1 cellular context compared by ENCODE assay signal in genomic region chr9:137243626-137244485, GRCh38.
TF ChIP-seq lines count a peak whose summit lies in the region.

No MANE protein-coding gene starts in this region.

TF ChIP-seq in HepG2, 621 proteins besides CTCF, POLR2A, EP300 and RAD21 (continued from another document):
- TF ChIP-seq, protein P1, sequence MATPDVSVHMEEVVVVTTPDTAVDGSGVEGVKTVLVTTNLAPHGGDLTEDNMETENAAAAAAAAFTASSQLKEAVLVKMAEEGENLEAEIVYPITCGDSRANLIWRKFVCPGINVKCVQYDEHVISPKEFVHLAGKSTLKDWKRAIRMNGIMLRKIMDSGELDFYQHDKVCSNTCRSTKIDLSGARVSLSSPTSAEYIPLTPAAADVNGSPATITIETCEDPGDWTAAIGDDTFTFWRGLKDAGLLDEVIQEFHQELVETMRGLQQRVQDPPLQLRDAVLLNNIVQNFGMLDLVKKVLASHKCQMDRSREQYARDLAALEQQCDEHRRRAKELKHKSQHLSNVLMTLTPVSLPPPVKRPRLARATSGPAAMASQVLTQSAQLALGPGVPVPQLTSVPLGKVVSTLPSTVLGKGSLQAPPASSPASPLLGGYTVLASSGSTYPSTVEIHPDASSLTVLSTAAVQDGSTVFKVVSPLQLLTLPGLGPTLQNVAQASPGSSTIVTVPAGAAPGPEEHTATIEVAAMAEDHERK (CRISPR knock-in tag; IDR thresholded peaks at IDR 0.05; ENCODE audit: low read depth): no peak
- TF ChIP-seq ZNF740 (CRISPR knock-in tag; IDR thresholded peaks at IDR 0.05) (0 out of 2 replicates have a peak, but pooled peaks have one; percentile 20), ZSCAN30 (CRISPR knock-in tag; IDR thresholded peaks at IDR 0.05) (0 out of 2 replicates have a peak, but pooled peaks have one; percentile 70), ZNF749 (CRISPR knock-in tag; IDR thresholded peaks at IDR 0.05; ENCODE audit: borderline replicate concordance) (no peak), ZNF737 (CRISPR knock-in tag; IDR thresholded peaks at IDR 0.05; ENCODE audit: borderline replicate concordance) (no peak), HOXA7 (CRISPR knock-in tag; IDR thresholded peaks at IDR 0.05) (0 out of 2 replicates have a peak, but pooled peaks have one; percentile 65), U2AF1 (optimal IDR thresholded peaks at IDR 0.05; ENCODE audit: low read depth, low read length) (no peak), ZNF512B (CRISPR knock-in tag; IDR thresholded peaks at IDR 0.05; ENCODE audit: borderline replicate concordance) (0 out of 2 replicates have a peak, but pooled peaks have one; percentile 6), IRX3 (CRISPR knock-in tag; IDR thresholded peaks at IDR 0.05; ENCODE audit: borderline replicate concordance, low read depth) (0 out of 2 replicates have a peak, but pooled peaks have one; percentile 52), ZKSCAN1 (IDR thresholded peaks at IDR 0.05; ENCODE audit: low read length) (0 out of 2 replicates have a peak, but pooled peaks have one; percentile 34), ZNF589 (CRISPR knock-in tag; conservative IDR thresholded peaks at IDR 0.05) (0 out of 2 replicates have a peak, but pooled peaks have one; percentile 36), MYC (CRISPR knock-in tag; IDR thresholded peaks at IDR 0.05; ENCODE audit: borderline replicate concordance) (peak; percentile 46; the same call in 1 of the 2 replicates), ZNF776 (CRISPR knock-in tag; IDR thresholded peaks at IDR 0.05) (peak; percentile 48; the same call in 1 of the 2 replicates), RBM22 (optimal IDR thresholded peaks at IDR 0.05; ENCODE audit: low read length) (peak; percentile 95), NFKB2 (CRISPR knock-in tag; IDR thresholded peaks at IDR 0.05; ENCODE audit: borderline replicate concordance) (0 out of 2 replicates have a peak, but pooled peaks have one; percentile 25), ZNF331 (CRISPR knock-in tag; IDR thresholded peaks at IDR 0.05) (0 out of 2 replicates have a peak, but pooled peaks have one; percentile 7), SIN3A (IDR thresholded peaks at IDR 0.05; ENCODE audit: borderline replicate concordance, low read depth, low read length) (0 out of 2 replicates have a peak, but pooled peaks have one; percentile 14), ZNF350 (CRISPR knock-in tag; IDR thresholded peaks at IDR 0.05; ENCODE audit: borderline replicate concordance, low read depth) (peak; percentile 63; the same call in 1 of the 2 replicates), ZNF225 (CRISPR knock-in tag; IDR thresholded peaks at IDR 0.05) (no peak), IRF2 (CRISPR knock-in tag; IDR thresholded peaks at IDR 0.05) (0 out of 2 replicates have a peak, but pooled peaks have one; percentile 13), ZFX (CRISPR knock-in tag; IDR thresholded peaks at IDR 0.05; ENCODE audit: low read depth) (peak; percentile 59; the same call in 1 of the 2 replicates), MEIS2 (CRISPR knock-in tag; IDR thresholded peaks at IDR 0.05) (no peak), ERF (CRISPR knock-in tag; IDR thresholded peaks at IDR 0.05) (0 out of 2 replicates have a peak, but pooled peaks have one; percentile 10), ZNF788 (CRISPR knock-in tag; IDR thresholded peaks at IDR 0.05; ENCODE audit: borderline replicate concordance) (no peak; the same call in 1 of the 2 replicates), POLR2G (IDR thresholded peaks at IDR 0.05; ENCODE audit: low read depth, low read length) (peak; percentile 90), ZNF143 (CRISPR knock-in tag; IDR thresholded peaks at IDR 0.05) (0 out of 2 replicates have a peak, but pooled peaks have one; percentile 21)
- TF ChIP-seq, protein P2, sequence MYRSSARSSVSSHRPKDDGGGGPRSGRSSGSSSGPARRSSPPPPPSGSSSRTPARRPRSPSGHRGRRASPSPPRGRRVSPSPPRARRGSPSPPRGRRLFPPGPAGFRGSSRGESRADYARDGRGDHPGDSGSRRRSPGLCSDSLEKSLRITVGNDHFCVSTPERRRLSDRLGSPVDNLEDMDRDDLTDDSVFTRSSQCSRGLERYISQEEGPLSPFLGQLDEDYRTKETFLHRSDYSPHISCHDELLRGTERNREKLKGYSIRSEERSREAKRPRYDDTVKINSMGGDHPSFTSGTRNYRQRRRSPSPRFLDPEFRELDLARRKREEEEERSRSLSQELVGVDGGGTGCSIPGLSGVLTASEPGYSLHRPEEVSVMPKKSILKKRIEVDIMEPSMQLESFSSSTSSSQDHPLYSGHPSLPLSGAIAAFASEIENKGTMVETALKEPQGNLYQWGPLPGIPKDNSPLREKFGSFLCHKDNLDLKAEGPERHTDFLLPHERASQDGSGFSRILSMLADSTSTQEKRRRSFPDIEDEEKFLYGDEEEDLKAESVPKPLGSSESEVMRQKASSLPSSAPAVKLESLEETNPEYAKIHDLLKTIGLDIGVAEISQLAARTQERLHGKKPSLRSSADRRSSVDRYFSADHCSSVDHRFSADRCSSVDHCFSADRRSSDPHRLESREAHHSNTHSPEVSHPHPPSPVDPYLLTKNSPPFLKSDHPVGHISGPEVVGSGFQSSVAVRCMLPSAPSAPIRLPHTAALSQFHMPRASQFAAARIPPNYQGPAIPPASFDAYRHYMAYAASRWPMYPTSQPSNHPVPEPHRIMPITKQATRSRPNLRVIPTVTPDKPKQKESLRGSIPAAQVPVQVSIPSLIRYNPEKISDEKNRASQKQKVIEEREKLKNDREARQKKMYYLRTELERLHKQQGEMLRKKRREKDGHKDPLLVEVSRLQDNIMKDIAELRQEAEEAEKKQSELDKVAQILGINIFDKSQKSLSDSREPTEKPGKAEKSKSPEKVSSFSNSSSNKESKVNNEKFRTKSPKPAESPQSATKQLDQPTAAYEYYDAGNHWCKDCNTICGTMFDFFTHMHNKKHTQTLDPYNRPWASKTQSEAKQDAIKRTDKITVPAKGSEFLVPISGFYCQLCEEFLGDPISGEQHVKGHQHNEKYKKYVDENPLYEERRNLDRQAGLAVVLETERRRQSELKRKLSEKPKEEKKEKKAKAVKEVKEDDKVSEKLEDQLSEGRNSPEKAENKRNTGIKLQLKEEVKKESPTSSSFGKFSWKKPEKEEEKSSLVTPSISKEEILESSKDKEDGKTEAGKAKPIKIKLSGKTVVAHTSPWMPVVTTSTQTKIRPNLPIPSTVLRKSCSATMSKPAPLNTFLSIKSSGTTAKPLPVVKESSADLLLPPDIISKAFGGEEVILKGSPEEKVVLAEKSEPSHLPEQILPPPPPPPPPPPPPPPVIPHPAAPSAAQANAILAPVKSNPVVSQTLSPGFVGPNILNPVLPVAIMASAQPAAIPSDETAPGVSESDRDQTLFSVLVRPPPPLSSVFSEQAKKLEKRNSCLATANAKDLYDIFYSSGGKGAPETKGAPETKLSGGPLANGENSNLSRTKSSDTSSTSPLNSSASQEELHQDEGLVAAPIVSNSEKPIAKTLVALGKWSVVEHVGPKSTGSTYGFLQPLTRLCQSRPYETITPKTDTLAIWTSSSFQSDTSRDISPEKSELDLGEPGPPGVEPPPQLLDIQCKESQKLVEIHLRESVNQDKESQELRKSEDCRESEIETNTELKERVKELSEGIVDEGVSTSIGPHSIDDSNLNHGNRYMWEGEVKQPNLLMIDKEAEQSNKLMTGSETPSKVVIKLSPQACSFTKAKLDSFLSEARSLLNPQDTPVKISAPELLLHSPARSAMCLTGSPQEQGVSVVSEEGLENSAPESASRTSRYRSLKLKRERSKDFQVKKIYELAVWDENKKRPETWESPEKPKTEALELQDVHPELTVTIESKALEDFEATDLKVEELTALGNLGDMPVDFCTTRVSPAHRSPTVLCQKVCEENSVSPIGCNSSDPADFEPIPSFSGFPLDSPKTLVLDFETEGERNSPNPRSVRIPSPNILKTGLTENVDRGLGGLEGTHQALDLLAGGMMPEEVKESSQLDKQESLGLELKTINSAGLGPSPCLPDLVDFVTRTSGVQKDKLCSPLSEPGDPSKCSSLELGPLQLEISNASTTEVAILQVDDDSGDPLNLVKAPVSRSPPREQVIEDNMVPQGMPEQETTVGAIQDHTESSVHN (CRISPR knock-in tag; IDR thresholded peaks at IDR 0.05): peak; percentile 83
- TF ChIP-seq, protein P3, sequence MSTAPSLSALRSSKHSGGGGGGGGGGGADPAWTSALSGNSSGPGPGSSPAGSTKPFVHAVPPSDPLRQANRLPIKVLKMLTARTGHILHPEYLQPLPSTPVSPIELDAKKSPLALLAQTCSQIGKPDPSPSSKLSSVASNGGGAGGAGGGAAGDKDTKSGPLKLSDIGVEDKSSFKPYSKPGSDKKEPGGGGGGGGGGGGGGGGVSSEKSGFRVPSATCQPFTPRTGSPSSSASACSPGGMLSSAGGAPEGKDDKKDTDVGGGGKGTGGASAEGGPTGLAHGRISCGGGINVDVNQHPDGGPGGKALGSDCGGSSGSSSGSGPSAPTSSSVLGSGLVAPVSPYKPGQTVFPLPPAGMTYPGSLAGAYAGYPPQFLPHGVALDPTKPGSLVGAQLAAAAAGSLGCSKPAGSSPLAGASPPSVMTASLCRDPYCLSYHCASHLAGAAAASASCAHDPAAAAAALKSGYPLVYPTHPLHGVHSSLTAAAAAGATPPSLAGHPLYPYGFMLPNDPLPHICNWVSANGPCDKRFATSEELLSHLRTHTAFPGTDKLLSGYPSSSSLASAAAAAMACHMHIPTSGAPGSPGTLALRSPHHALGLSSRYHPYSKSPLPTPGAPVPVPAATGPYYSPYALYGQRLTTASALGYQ (CRISPR knock-in tag; IDR thresholded peaks at IDR 0.05): no peak
